Comparison of ENCODE assay signal across 36 cellular contexts in genomic region chr20:62097881-62098407, GRCh38.
"Had no signal": no experiment of that assay in that cellular context is flagged by ENCODE, and none has a peak within 500 bp of the region (broad histone marks: within the 10 kb centered on the region; RNA-seq: fewer than 3 reads in every experiment).

No MANE protein-coding gene starts in this region.

- H3K27me3 Mint-ChIP-seq: activated CD4-positive, alpha-beta memory T cell treated with anti-CD3 and anti-CD28 coated beads for 36 hours; activated CD8-positive, alpha-beta memory T cell treated with anti-CD3 and anti-CD28 coated beads, Interleukin-2, amount 10 ng/mL, durations not matched to agents 7 days and 5 days; activated naive CD4-positive, alpha-beta T cell treated with anti-CD3 and anti-CD28 coated beads, Interleukin-2, amount 50 U/mL, for 24 hours; activated naive CD8-positive, alpha-beta T cell treated with anti-CD3 and anti-CD28 coated beads, Interleukin-2, amount 10 ng/mL, durations not matched to agents 7 days and 5 days; T-helper 17 cell had no signal

- ATAC-seq: activated CD4-positive, CD25-positive, alpha-beta regulatory T cell treated with anti-CD3 and anti-CD28 coated beads, Interleukin-2, amount 50 U/mL, for 24 hours; activated CD8-positive, alpha-beta memory T cell treated with anti-CD3 and anti-CD28 coated beads, Interleukin-2, amount 10 ng/mL, durations not matched to agents 7 days and 5 days; activated CD8-positive, alpha-beta T cell treated with anti-CD3 and anti-CD28 coated beads, Interleukin-2, amount 10 ng/mL, durations not matched to agents 7 days and 5 days; effector memory CD8-positive, alpha-beta T cell; foreskin keratinocyte; gastrocnemius medialis; heart left ventricle; T-helper 17 cell had no signal

- H3K36me3 ChIP-seq: brain microvascular endothelial cell, esophagus muscularis mucosa, gastrocnemius medialis, heart left ventricle, WERI-Rb-1 had no signal

- FAIRE-seq: astrocyte, bronchial epithelial cell, colon had no signal

- H3K4me3 Mint-ChIP-seq: activated B cell treated with CpG ODN at 0.5 μM for 24 hours; activated CD4-positive, alpha-beta memory T cell treated with anti-CD3 and anti-CD28 coated beads for 36 hours; activated CD8-positive, alpha-beta memory T cell treated with anti-CD3 and anti-CD28 coated beads, Interleukin-2, amount 10 ng/mL, durations not matched to agents 7 days and 5 days; activated CD8-positive, alpha-beta T cell treated with anti-CD3 and anti-CD28 coated beads, Interleukin-2, amount 10 ng/mL, durations not matched to agents 7 days and 5 days; activated naive CD4-positive, alpha-beta T cell treated with anti-CD3 and anti-CD28 coated beads for 36 hours; activated naive CD4-positive, alpha-beta T cell treated with anti-CD3 and anti-CD28 coated beads, Interleukin-2, amount 50 U/mL, for 24 hours; activated naive CD8-positive, alpha-beta T cell treated with anti-CD3 and anti-CD28 coated beads, Interleukin-2, amount 10 ng/mL, durations not matched to agents 7 days and 5 days; activated T-helper 1 cell treated with anti-CD3 and anti-CD28 coated beads, Interleukin-12 subunit alpha, Interleukin-12 subunit beta, Interleukin-2, Interleukin-4 antibody, amounts not matched to agents 30 ng/mL and 10 ng/mL and 1 ng/mL, durations not matched to agents 14 hours and 24 hours and 36 hours; effector memory CD8-positive, alpha-beta T cell; T-helper 17 cell; T-helper 2 cell treated with Interferon-gamma antibody and Interleukin-4, amounts not matched to agents 5 μg/mL and 100 μg/mL, for 36 hours had no signal

- H3K4me1 Mint-ChIP-seq: activated B cell treated with CpG ODN at 0.5 μM for 24 hours; activated CD8-positive, alpha-beta memory T cell treated with anti-CD3 and anti-CD28 coated beads, Interleukin-2, amount 10 ng/mL, durations not matched to agents 7 days and 5 days; activated naive CD4-positive, alpha-beta T cell treated with anti-CD3 and anti-CD28 coated beads, Interleukin-2, amount 50 U/mL, for 24 hours; activated naive CD8-positive, alpha-beta T cell treated with anti-CD3 and anti-CD28 coated beads, Interleukin-2, amount 10 ng/mL, durations not matched to agents 7 days and 5 days; T-helper 17 cell had no signal

- H3K4me3 ChIP-seq: esophagus muscularis mucosa, gastrocnemius medialis, heart left ventricle had no signal

- H3K4me1 ChIP-seq: esophagus muscularis mucosa, foreskin keratinocyte, gastrocnemius medialis, heart left ventricle had no signal

- DNase-seq: activated B cell treated with CpG ODN at 0.5 μM for 24 hours; activated CD4-positive, alpha-beta memory T cell treated with anti-CD3 and anti-CD28 coated beads for 36 hours; activated CD4-positive, alpha-beta T cell treated with anti-CD3 and anti-CD28 coated beads for 48 hours; activated CD4-positive, alpha-beta T cell treated with anti-CD3 and anti-CD28 coated beads, Interleukin-2, amount 50 U/mL, for 1 hour; activated CD8-positive, alpha-beta memory T cell treated with anti-CD3 and anti-CD28 coated beads, Interleukin-2, amount 10 ng/mL, durations not matched to agents 7 days and 5 days; activated CD8-positive, alpha-beta memory T cell treated with anti-CD3 and anti-CD28 coated beads, Interleukin-2, amount 50 U/mL, for 4 hours; activated CD8-positive, alpha-beta T cell treated with anti-CD3 and anti-CD28 coated beads, Interleukin-2, amount 10 ng/mL, durations not matched to agents 7 days and 5 days; activated effector memory CD4-positive, alpha-beta T cell treated with anti-CD3 and anti-CD28 coated beads, Interleukin-2, amount 50 U/mL, for 16 hours; activated naive CD4-positive, alpha-beta T cell treated with anti-CD3 and anti-CD28 coated beads for 36 hours; activated naive CD8-positive, alpha-beta T cell treated with anti-CD3 and anti-CD28 coated beads, Interleukin-2, amount 10 ng/mL, durations not matched to agents 7 days and 5 days; activated T-cell treated with anti-CD3 and anti-CD28 coated beads, Interleukin-2, amount 50 U/mL, for 1 hour; activated T-cell treated with anti-CD3 and anti-CD28 coated beads, Interleukin-2, amount 50 U/mL, for 48 hours; amniotic stem cell; anterior cingulate cortex; brain microvascular endothelial cell; cortex of kidney; dermis blood vessel endothelial cell; effector CD4-positive, alpha-beta T cell; effector memory CD8-positive, alpha-beta T cell; erythroblast; foreskin keratinocyte; gastrocnemius medialis; glutamatergic neuron; heart left ventricle; T-helper 17 cell; T1000; WERI-Rb-1 had no signal

- H3K27ac Mint-ChIP-seq: activated B cell treated with CpG ODN at 0.5 μM for 24 hours; activated CD4-positive, alpha-beta memory T cell treated with anti-CD3 and anti-CD28 coated beads for 36 hours; activated CD8-positive, alpha-beta memory T cell treated with anti-CD3 and anti-CD28 coated beads, Interleukin-2, amount 10 ng/mL, durations not matched to agents 7 days and 5 days; activated CD8-positive, alpha-beta T cell treated with anti-CD3 and anti-CD28 coated beads, Interleukin-2, amount 10 ng/mL, durations not matched to agents 7 days and 5 days; activated naive CD4-positive, alpha-beta T cell treated with anti-CD3 and anti-CD28 coated beads for 36 hours; activated naive CD4-positive, alpha-beta T cell treated with anti-CD3 and anti-CD28 coated beads, Interleukin-2, amount 50 U/mL, for 24 hours; activated naive CD8-positive, alpha-beta T cell treated with anti-CD3 and anti-CD28 coated beads, Interleukin-2, amount 10 ng/mL, durations not matched to agents 7 days and 5 days; activated T-helper 1 cell treated with anti-CD3 and anti-CD28 coated beads, Interleukin-12 subunit alpha, Interleukin-12 subunit beta, Interleukin-2, Interleukin-4 antibody, amounts not matched to agents 30 ng/mL and 10 ng/mL and 1 ng/mL, durations not matched to agents 14 hours and 24 hours and 36 hours; activated T-helper 2 cell treated with anti-CD3 and anti-CD28 coated beads, Interferon-gamma antibody, Interleukin-2, Interleukin-4, amounts not matched to agents 10 μg/mL and 5 μg/mL and 100 μg/mL, durations not matched to agents 14 hours and 24 hours and 36 hours; effector memory CD8-positive, alpha-beta T cell; T-helper 17 cell; T-helper 2 cell treated with Interferon-gamma antibody and Interleukin-4, amounts not matched to agents 5 μg/mL and 100 μg/mL, for 36 hours had no signal

- H3K9me3 ChIP-seq: gastrocnemius medialis had no signal

- H3K27ac ChIP-seq: brain microvascular endothelial cell, esophagus muscularis mucosa, foreskin keratinocyte, gastrocnemius medialis, heart left ventricle, WERI-Rb-1 had no signal

- H3K27me3 ChIP-seq: brain microvascular endothelial cell, heart left ventricle had no signal
